9 cellular contexts compared by ENCODE assay signal in genomic region chr3:55721716-55722484, GRCh38.
DNase-seq lines count a peak whose midpoint lies in the region; ATAC-seq and TF ChIP-seq lines count a peak whose summit lies in the region.
"Had no signal": no experiment of that assay in that cellular context is flagged by ENCODE, and none has a peak within 500 bp of the region (broad histone marks: within the 10 kb centered on the region; RNA-seq: fewer than 3 reads in every experiment).

No MANE protein-coding gene starts in this region.

- H3K36me3 Mint-ChIP-seq in activated CD8-positive, alpha-beta T cell treated with anti-CD3 and anti-CD28 coated beads for 36 hours (ENCODE audit: low read depth), result no peaks in the 10 kb centered on the region
- H3K36me3 Mint-ChIP-seq in activated CD8-positive, alpha-beta T cell treated with anti-CD3 and anti-CD28 coated beads, Interleukin-2, amount 10 ng/mL, durations not matched to agents 7 days and 5 days (ENCODE audit: low read depth), result no peaks in the 10 kb centered on the region

- H3K27ac Mint-ChIP-seq in activated CD8-positive, alpha-beta T cell treated with anti-CD3 and anti-CD28 coated beads for 36 hours, result no peak overlapping the region
- H3K27ac Mint-ChIP-seq in activated CD8-positive, alpha-beta T cell treated with anti-CD3 and anti-CD28 coated beads, Interleukin-2, amount 10 ng/mL, durations not matched to agents 7 days and 5 days, result no peak overlapping the region

- peaks cover 6% of the 10 kb centered on the region for H3K27me3 Mint-ChIP-seq in activated CD8-positive, alpha-beta T cell treated with anti-CD3 and anti-CD28 coated beads for 36 hours
- H3K27me3 Mint-ChIP-seq in activated CD8-positive, alpha-beta T cell treated with anti-CD3 and anti-CD28 coated beads, Interleukin-2, amount 10 ng/mL, durations not matched to agents 7 days and 5 days (ENCODE audit: low read depth), result no peaks in the 10 kb centered on the region

- H3K4me1 Mint-ChIP-seq in activated CD8-positive, alpha-beta T cell treated with anti-CD3 and anti-CD28 coated beads for 36 hours (ENCODE audit: low read depth), result no peaks in the 10 kb centered on the region
- H3K4me1 Mint-ChIP-seq in activated CD8-positive, alpha-beta T cell treated with anti-CD3 and anti-CD28 coated beads, Interleukin-2, amount 10 ng/mL, durations not matched to agents 7 days and 5 days (ENCODE audit: low read depth), result no peaks in the 10 kb centered on the region

- H3K36me3 ChIP-seq in vagina, result no peaks in the 10 kb centered on the region

- no peak overlapping the region for H3K27ac ChIP-seq in vagina

- H3K4me3 Mint-ChIP-seq in activated CD8-positive, alpha-beta T cell treated with anti-CD3 and anti-CD28 coated beads for 36 hours, result no peak overlapping the region
- no peak overlapping the region for H3K4me3 Mint-ChIP-seq in activated CD8-positive, alpha-beta T cell treated with anti-CD3 and anti-CD28 coated beads, Interleukin-2, amount 10 ng/mL, durations not matched to agents 7 days and 5 days

- no peaks in the 10 kb centered on the region for H3K27me3 ChIP-seq in vagina

- H3K9me3 Mint-ChIP-seq in activated CD8-positive, alpha-beta T cell treated with anti-CD3 and anti-CD28 coated beads for 36 hours, result no peaks in the 10 kb centered on the region
- H3K9me3 Mint-ChIP-seq in activated CD8-positive, alpha-beta T cell treated with anti-CD3 and anti-CD28 coated beads, Interleukin-2, amount 10 ng/mL, durations not matched to agents 7 days and 5 days (ENCODE audit: insufficient read depth), result no peaks in the 10 kb centered on the region

- no peak for TF ChIP-seq CTCF in activated CD8-positive, alpha-beta T cell treated with anti-CD3 and anti-CD28 coated beads for 36 hours (IDR thresholded peaks at IDR 0.05)
- TF ChIP-seq CTCF in vagina (IDR thresholded peaks at IDR 0.05), result peak in 2 of 3 experiments; percentile 17 to 24

- POLR2A ChIA-PET in activated CD8-positive, alpha-beta T cell treated with anti-CD3 and anti-CD28 coated beads for 36 hours (lab: Charles Lee), result no interaction called here
- POLR2A ChIA-PET in activated CD8-positive, alpha-beta T cell treated with anti-CD3 and anti-CD28 coated beads, Interleukin-2, amount 10 ng/mL, durations not matched to agents 7 days and 5 days (lab: Charles Lee), result no interaction called here

- ATAC-seq in activated CD8-positive, alpha-beta T cell treated with anti-CD3 and anti-CD28 coated beads for 36 hours, result no peak
- ATAC-seq in activated CD8-positive, alpha-beta T cell treated with anti-CD3 and anti-CD28 coated beads, Interleukin-2, amount 10 ng/mL, durations not matched to agents 7 days and 5 days, result no peak
- ATAC-seq in SK-N-SH treated with all-trans-retinoic acid at 6 μM for 48 hours (peak; percentile 51; the same call in 2 of the 3 replicates), left ventricle myocardium superior (peak; percentile 46), HG02970 (IDR thresholded peaks at IDR 0.05; ENCODE audit: low FRiP score, unreplicated experiment) (no peak), GM21737 (IDR thresholded peaks at IDR 0.05; ENCODE audit: unreplicated experiment) (no peak)

- CTCF ChIA-PET in activated CD8-positive, alpha-beta T cell treated with anti-CD3 and anti-CD28 coated beads for 36 hours (lab: Charles Lee), result interaction anchor here (0.7 to 1.4 kb wide), 2 partner anchors 236 to 286 kb away, joined by 3 read pairs; no protein-coding TSS in a partner anchor
- CTCF ChIA-PET in activated CD8-positive, alpha-beta T cell treated with anti-CD3 and anti-CD28 coated beads, Interleukin-2, amount 10 ng/mL, durations not matched to agents 7 days and 5 days (lab: Charles Lee), result no interaction called here

- intact Hi-C loops in activated CD8-positive, alpha-beta T cell treated with anti-CD3 and anti-CD28 coated beads for 36 hours (cut with micrococcal nuclease), result no loop called here
- intact Hi-C loops in left ventricle myocardium superior (cut with micrococcal nuclease) (no loop called here), vagina (cut with DNase I) (no loop called here)

- DNase-seq in activated CD8-positive, alpha-beta T cell treated with anti-CD3 and anti-CD28 coated beads for 36 hours, result peak; percentile 5
- DNase-seq in activated CD8-positive, alpha-beta T cell treated with anti-CD3 and anti-CD28 coated beads, Interleukin-2, amount 10 ng/mL, durations not matched to agents 7 days and 5 days, result no peak
- DNase-seq in left ventricle myocardium superior (peak; percentile 29), vagina (ENCODE audit: extremely low spot score in 2 of 2) (no peak), ureter (ENCODE audit: low spot score) (no peak)
- DNase-seq: islet precursor cell had no signal

- H3K9me3 ChIP-seq in vagina, result no peaks in the 10 kb centered on the region

- no peak for TF ChIP-seq POLR2A in vagina (IDR thresholded peaks at IDR 0.05)

- H3K4me1 ChIP-seq in vagina, result no peaks in the 10 kb centered on the region

- no peak overlapping the region for H3K4me3 ChIP-seq in vagina

TF ChIP-seq in SK-N-SH treated with all-trans-retinoic acid at 6 μM for 48 hours, 23 proteins besides CTCF, POLR2A, EP300 and RAD21 (continues in another document):
- TF ChIP-seq BACH2 (CRISPR knock-in tag; IDR thresholded peaks at IDR 0.05; ENCODE audit: borderline replicate concordance), result no peak
- no peak for TF ChIP-seq ESRRG (CRISPR knock-in tag; IDR thresholded peaks at IDR 0.05)
- no peak for TF ChIP-seq TCF4 (CRISPR knock-in tag; IDR thresholded peaks at IDR 0.05; ENCODE audit: borderline replicate concordance)
- TF ChIP-seq PATZ1 (CRISPR knock-in tag; IDR thresholded peaks at IDR 0.05; ENCODE audit: borderline replicate concordance), result no peak
- TF ChIP-seq ZNF565 (CRISPR knock-in tag; conservative IDR thresholded peaks at IDR 0.05; ENCODE audit: low read depth), result no peak
- TF ChIP-seq TOX (CRISPR knock-in tag; IDR thresholded peaks at IDR 0.05; ENCODE audit: borderline replicate concordance), result no peak
- TF ChIP-seq POU6F1 (CRISPR knock-in tag; IDR thresholded peaks at IDR 0.05; ENCODE audit: borderline replicate concordance, low read depth), result no peak
- no peak for TF ChIP-seq RARB (CRISPR knock-in tag; IDR thresholded peaks at IDR 0.05)
- TF ChIP-seq ZNF8 (CRISPR knock-in tag; IDR thresholded peaks at IDR 0.05), result no peak
- no peak for TF ChIP-seq SNAI2 (CRISPR knock-in tag; IDR thresholded peaks at IDR 0.05)
- TF ChIP-seq ZFP3 (CRISPR knock-in tag; IDR thresholded peaks at IDR 0.05), result no peak
- no peak for TF ChIP-seq ZC3H10 (CRISPR knock-in tag; IDR thresholded peaks at IDR 0.05)
- TF ChIP-seq ZFP30 (CRISPR knock-in tag; IDR thresholded peaks at IDR 0.05), result no peak
- no peak for TF ChIP-seq PPARA (CRISPR knock-in tag; IDR thresholded peaks at IDR 0.05; ENCODE audit: borderline replicate concordance)
- no peak for TF ChIP-seq ARNTL (CRISPR knock-in tag; IDR thresholded peaks at IDR 0.05; ENCODE audit: borderline replicate concordance, low read depth)
- no peak for TF ChIP-seq TSHZ2 (CRISPR knock-in tag; IDR thresholded peaks at IDR 0.05)

Comparison
In these comparisons a context has a peak if more than half of its experiments do, and no peak if none do; other contexts are left out.
1. DNase-seq: peak in activated CD8-positive, alpha-beta T cell treated with anti-CD3 and anti-CD28 coated beads for 36 hours (single experiment) and left ventricle myocardium superior (single experiment); none in activated CD8-positive, alpha-beta T cell treated with anti-CD3 and anti-CD28 coated beads, Interleukin-2, amount 10 ng/mL, durations not matched to agents 7 days and 5 days (single experiment), vagina (0 of 2) and ureter (single experiment).
2. ATAC-seq: peak in SK-N-SH treated with all-trans-retinoic acid at 6 μM for 48 hours (single experiment) and left ventricle myocardium superior (single experiment); none in activated CD8-positive, alpha-beta T cell treated with anti-CD3 and anti-CD28 coated beads for 36 hours (single experiment), activated CD8-positive, alpha-beta T cell treated with anti-CD3 and anti-CD28 coated beads, Interleukin-2, amount 10 ng/mL, durations not matched to agents 7 days and 5 days (single experiment), HG02970 (single experiment) and GM21737 (single experiment).